ENCODE assay signal across 14 cellular contexts in genomic region chr1:225450491-225451191, GRCh38. TPM values are rescaled to one million over a fixed set of nuclear protein-coding genes. Genes with fewer than 3 reads are reported as not detected.
DNase-seq lines count a peak whose midpoint lies in the region; ATAC-seq and TF ChIP-seq lines count a peak whose summit lies in the region.
"Had no signal": no experiment of that assay in that cellular context is flagged by ENCODE, and none has a peak within 500 bp of the region (broad histone marks: within the 10 kb centered on the region; RNA-seq: fewer than 3 reads in every experiment).

No MANE protein-coding gene starts in this region.

- 39 to 44% (median 42%) methylated on average over 12 of the region's 12 CpGs for WGBS in adrenal gland, 4 donors

- ATAC-seq in Right ventricle myocardium superior (ENCODE audit: poor library complexity) (peak; percentile 45), upper lobe of right lung (peak; percentile 57), GM18498 (IDR thresholded peaks at IDR 0.05; ENCODE audit: unreplicated experiment) (no peak)
- ATAC-seq: SK-N-SH treated with all-trans-retinoic acid at 6 μM for 48 hours had no signal

- H3K4me3 ChIP-seq in right atrium auricular region, result no peak overlapping the region
- no peak overlapping the region for H3K4me3 ChIP-seq in adrenal gland
- H3K4me3 ChIP-seq in upper lobe of right lung, result no peak overlapping the region
- no peak overlapping the region for H3K4me3 ChIP-seq in foreskin fibroblast (ENCODE audit: low read depth in 1 of 2, low read length in 2 of 2)
- H3K4me3 ChIP-seq: heart right ventricle, uterus had no signal

- H3K36me3 ChIP-seq in right atrium auricular region, result no peaks in the 10 kb centered on the region
- no peaks in the 10 kb centered on the region for H3K36me3 ChIP-seq in adrenal gland (replicated peaks in 1 of 2)
- H3K36me3 ChIP-seq in upper lobe of right lung, result no peaks in the 10 kb centered on the region
- H3K36me3 ChIP-seq: heart right ventricle, uterus had no signal

- intact Hi-C loops in Right ventricle myocardium superior (cut with DNase I) (no loop called here), adrenal gland (cut with DNase I) (no loop called here), upper lobe of right lung (cut with DNase I) (no loop called here)

- no peak for TF ChIP-seq POLR2A in adrenal gland (IDR thresholded peaks at IDR 0.05)

- H3K4me1 ChIP-seq in right atrium auricular region, result peaks cover 0 to 32% of the 10 kb centered on the region in 2 donors
- peaks cover 4 to 33% of the 10 kb centered on the region in 2 donors for H3K4me1 ChIP-seq in adrenal gland (replicated peaks in 1 of 2)
- peaks cover 40% of the 10 kb centered on the region for H3K4me1 ChIP-seq in upper lobe of right lung

- TF ChIP-seq CTCF in right atrium auricular region (IDR thresholded peaks at IDR 0.05) (no peak), adrenal gland (IDR thresholded peaks at IDR 0.05) (no peak), upper lobe of right lung (IDR thresholded peaks at IDR 0.05) (no peak), foreskin fibroblast (IDR thresholded peaks at IDR 0.05; ENCODE audit: low read depth, low read length) (no peak)

- peak; percentile 71 for DNase-seq in Right ventricle myocardium superior
- DNase-seq in right atrium auricular region (ENCODE audit: low spot score), result no peak
- peak in 6 of 7 donors; percentile 60 to 72 (median 69) for DNase-seq in adrenal gland
- peak; percentile 32 to 67 for DNase-seq in lung microvascular endothelial cell (ENCODE audit: low read depth in 2 of 2)
- DNase-seq in upper lobe of right lung, result peak; percentile 68
- no peak for DNase-seq in foreskin fibroblast
- DNase-seq in C1 segment of cervical spinal cord (lab: John Stamatoyannopoulos, UW), result no peak
- DNase-seq: activated CD4-positive, alpha-beta T cell treated with anti-CD3 and anti-CD28 coated beads, Interleukin-2, amount 50 U/mL, for 48 hours; amygdala; heart right ventricle; NCI-H1417 treated with DMSO at 0.1 percent for 48 hours had no signal

- H3K9me3 ChIP-seq in right atrium auricular region, result no peaks in the 10 kb centered on the region
- H3K9me3 ChIP-seq in adrenal gland (replicated peaks in 1 of 3), result no peaks in the 10 kb centered on the region
- no peaks in the 10 kb centered on the region for H3K9me3 ChIP-seq in upper lobe of right lung
- H3K9me3 ChIP-seq: heart right ventricle, uterus had no signal

- H3K27ac ChIP-seq in right atrium auricular region (no peak overlapping the region), adrenal gland (peak overlapping the region in 2 of 5 donors; percentile 21 to 54), upper lobe of right lung (peak overlapping the region; percentile 42)

- no peaks in the 10 kb centered on the region for H3K27me3 ChIP-seq in right atrium auricular region
- H3K27me3 ChIP-seq in adrenal gland, result no peaks in the 10 kb centered on the region
- no peaks in the 10 kb centered on the region for H3K27me3 ChIP-seq in upper lobe of right lung
- H3K27me3 ChIP-seq: heart right ventricle, uterus had no signal

RNA-seq across cellular contexts. Expression of gene LBR, which starts 22.8 kb away (rescaled TPM):
- total RNA-seq in Right ventricle myocardium superior, result 11.7 TPM
- 10 to 100 TPM; 10.5 to 15.3 TPM for total RNA-seq in right atrium auricular region
- total RNA-seq in adrenal gland, result 10 to 100 TPM in 7 of 8 donors, 1 to 10 TPM in 1; 6.7 to 27.5 (median 16.3) TPM
- polyA plus RNA-seq in adrenal gland, result 10 to 100 TPM in 1 of 3 donors, 1 to 10 TPM in 2; 5.4 to 12.8 (median 6.0) TPM
- total RNA-seq in lung microvascular endothelial cell, result 96.5 and 119 TPM in 2 replicates
- 55.2 TPM for total RNA-seq in upper lobe of right lung

Comparison
In these comparisons a context has a peak if more than half of its experiments do, and no peak if none do; other contexts are left out.
1. DNase-seq: peak in Right ventricle myocardium superior (single experiment), adrenal gland (6 of 7), lung microvascular endothelial cell (2 of 2) and upper lobe of right lung (single experiment); none in right atrium auricular region (single experiment), foreskin fibroblast (0 of 2) and C1 segment of cervical spinal cord (0 of 14).